ENCODE assay signal across 26 cellular contexts in genomic region chr12:41656454-41656853, GRCh38.
DNase-seq lines count a peak whose midpoint lies in the region; ATAC-seq, FAIRE-seq and TF ChIP-seq lines count a peak whose summit lies in the region.
"Had no signal": no experiment of that assay in that cellular context is flagged by ENCODE, and none has a peak within 500 bp of the region (broad histone marks: within the 10 kb centered on the region; RNA-seq: fewer than 3 reads in every experiment).

No MANE protein-coding gene starts in this region.

- CTCF ChIA-PET in HepG2 (lab: Yijun Ruan, JAX; ENCODE audit: low intra/inter-chr PET ratio, low total read pairs) = no interaction called here
- CTCF ChIA-PET in K562 (lab: Yijun Ruan, JAX; ENCODE audit: low intra/inter-chr PET ratio) = no interaction called here

- no peak for TF ChIP-seq RAD21 in HepG2 (CRISPR knock-in tag; IDR thresholded peaks at IDR 0.05)
- TF ChIP-seq RAD21 in K562 (CRISPR knock-in tag; conservative IDR thresholded peaks at IDR 0.05 in 1 of 2, IDR thresholded peaks at IDR 0.05 in 1 of 2) = no peak

- FAIRE-seq in HepG2 (lab: Jason Lieb, UNC) (no peak), K562 (lab: Jason Lieb, UNC) (no peak), kidney (lab: Jason Lieb, UNC) (peak; percentile 15)
- FAIRE-seq: GM12878, GM12892, GM18507, GM19239 had no signal

- H3K9ac ChIP-seq in HepG2 (ENCODE audit: insufficient read depth, low read depth, low read length) = no peak overlapping the region
- no peak overlapping the region for H3K9ac ChIP-seq in K562 (ENCODE audit: insufficient read depth in 1 of 2, low read depth in 2 of 2, low read length in 2 of 2)
- no peak overlapping the region for H3K9ac ChIP-seq in kidney (ENCODE audit: low read length in 2 of 2)
- H3K9ac ChIP-seq: BLaER1 had no signal

- in situ Hi-C loops in HepG2 (cut with HindIII; ENCODE audit: extremely low pct_ligation_motif_present, low pct_unique_long_range_greater_than_20kb) = no loop called here
- in situ Hi-C loops in K562 (cut with MboI) = no loop called here

- H3K79me2 ChIP-seq in HepG2 (ENCODE audit: insufficient read depth, low read length) (no peaks in the 10 kb centered on the region), K562 (ENCODE audit: control insufficient read depth, insufficient read depth, low read length) (no peaks in the 10 kb centered on the region)

- H4K20me1 ChIP-seq in HepG2 (ENCODE audit: insufficient read depth, low read length) (no peaks in the 10 kb centered on the region), K562 (replicated peaks; ENCODE audit: control insufficient read depth, insufficient read depth, low read length) (no peaks in the 10 kb centered on the region)
- H4K20me1 ChIP-seq: BLaER1 had no signal

- no peak for TF ChIP-seq POLR2A in HepG2 (IDR thresholded peaks at IDR 0.05; ENCODE audit: insufficient read depth in 1 of 2, low read depth in 2 of 2, low read length in 2 of 2)
- no peak for TF ChIP-seq POLR2A in right lobe of liver (IDR thresholded peaks at IDR 0.05)
- TF ChIP-seq POLR2A in K562 (conservative IDR thresholded peaks at IDR 0.05) = no peak

- H3K9me3 ChIP-seq in HepG2 (ENCODE audit: low read length) = no peaks in the 10 kb centered on the region
- H3K9me3 ChIP-seq in right lobe of liver = no peaks in the 10 kb centered on the region
- H3K9me3 ChIP-seq in K562 (replicated peaks; ENCODE audit: control insufficient read depth, insufficient read depth, low read depth, low read length) = no peaks in the 10 kb centered on the region
- no peaks in the 10 kb centered on the region for H3K9me3 ChIP-seq in kidney (ENCODE audit: control insufficient read depth in 1 of 2, low read length in 2 of 2)
- H3K9me3 ChIP-seq: BE2C, BLaER1 had no signal

- H3K4me2 ChIP-seq in HepG2 (ENCODE audit: low read depth, low read length) (no peak overlapping the region), K562 (ENCODE audit: insufficient read depth, low read length) (no peak overlapping the region)
- H3K4me2 ChIP-seq: BLaER1 had no signal

- DNase-seq in HepG2 (ENCODE audit: low spot score) = no peak
- no peak for DNase-seq in right lobe of liver
- DNase-seq in K562 (ENCODE audit: extremely low read depth in 1 of 4, low spot score in 3 of 4) = no peak
- DNase-seq in kidney = no peak
- no peak for DNase-seq in T-helper 9 cell
- no peak for DNase-seq in H7
- DNase-seq: ACHN; BE2C; C1 segment of cervical spinal cord; CD4-positive, alpha-beta memory T cell; CD4-positive, CD25-positive, alpha-beta regulatory T cell; CD8-positive, alpha-beta memory T cell; COR-L47; DMS 273 treated with DMSO at 0.1 percent for 48 hours; DMS153; DMS53; DMS79; DND-41; EL; GDM1 had no signal

- POLR2A ChIA-PET in HepG2 (lab: Yijun Ruan, JAX) (no interaction called here), K562 (lab: Yijun Ruan, JAX) (no interaction called here)

- no peak overlapping the region for H2AFZ ChIP-seq in HepG2 (ENCODE audit: low read length)
- no peak overlapping the region for H2AFZ ChIP-seq in K562 (ENCODE audit: low read depth, low read length)

- BruUV-seq in HepG2 (replicated peaks; lab: Mats Ljungman, UMichigan) = no TSS peak
- no TSS peak for BruUV-seq in K562 (replicated peaks; lab: Mats Ljungman, UMichigan)

- H3K36me3 ChIP-seq in HepG2 (replicated peaks in 1 of 2; ENCODE audit: control insufficient read depth in 1 of 2, insufficient read depth in 2 of 2, low read length in 2 of 2) (no peaks in the 10 kb centered on the region), right lobe of liver (no peaks in the 10 kb centered on the region), K562 (ENCODE audit: control insufficient read depth, insufficient read depth, low read length) (no peaks in the 10 kb centered on the region), kidney (ENCODE audit: control insufficient read depth in 1 of 2, insufficient read depth in 2 of 2, low read length in 2 of 2) (no peaks in the 10 kb centered on the region), H7 (replicated peaks; ENCODE audit: control insufficient read depth, insufficient read depth, low read length) (no peaks in the 10 kb centered on the region)
- H3K36me3 ChIP-seq: BE2C, BLaER1 had no signal

- no peak for TF ChIP-seq EP300 in HepG2 (IDR thresholded peaks at IDR 0.05; ENCODE audit: low read depth in 2 of 2, low read length in 2 of 2)
- no peak for TF ChIP-seq EP300 in HepG2 (CRISPR knock-in tag; IDR thresholded peaks at IDR 0.05; ENCODE audit: borderline replicate concordance)
- no peak for TF ChIP-seq EP300 in K562 (IDR thresholded peaks at IDR 0.05; ENCODE audit: low read length)

- 0% methylated on average over 1 of the region's 1 CpG for WGBS in HepG2 (ENCODE audit: low lambda C conversion rate)
- 50% methylated on average over 1 of the region's 1 CpG for WGBS in right lobe of liver (ENCODE audit: insufficient coverage, low coverage, low lambda C conversion rate, missing lambda C conversion rate)
- WGBS in K562 (ENCODE audit: insufficient coverage, low coverage, missing lambda C conversion rate) = 0% methylated on average over 1 of the region's 1 CpG

- H3K4me3 ChIP-seq in HepG2 (replicated peaks in 1 of 3; ENCODE audit: insufficient read depth in 1 of 3, low read depth in 2 of 3, low read length in 3 of 3) (no peak overlapping the region), right lobe of liver (no peak overlapping the region), K562 (no peak overlapping the region), kidney (ENCODE audit: low read length in 2 of 2) (no peak overlapping the region), H7 (ENCODE audit: insufficient read depth, low read depth, low read length) (no peak overlapping the region)
- H3K4me3 ChIP-seq: BLaER1, GM12878 had no signal

- intact Hi-C loops in HepG2 (cut with micrococcal nuclease; ENCODE audit: unreplicated experiment) = no loop called here
- intact Hi-C loops in right lobe of liver (cut with DNase I) = no loop called here
- intact Hi-C loops in K562 (cut with micrococcal nuclease) = no loop called here
- intact Hi-C loops in kidney (cut with DNase I) = no loop called here

- TF ChIP-seq CTCF in HepG2 (CRISPR knock-in tag; IDR thresholded peaks at IDR 0.05) (no peak), right lobe of liver (IDR thresholded peaks at IDR 0.05) (no peak), K562 (IDR thresholded peaks at IDR 0.05 in 2 of 3, conservative IDR thresholded peaks at IDR 0.05 in 1 of 3; ENCODE audit: insufficient read depth in 2 of 3, low read depth in 1 of 3, low read length in 3 of 3) (no peak), kidney (IDR thresholded peaks at IDR 0.05; ENCODE audit: borderline replicate concordance, extremely low read depth, insufficient read depth) (no peak)

- ATAC-seq in HepG2 (no peak), right lobe of liver (no peak), K562 (no peak)
- ATAC-seq: GM12878 had no signal

- H3K27me3 ChIP-seq in HepG2 (ENCODE audit: control insufficient read depth in 1 of 2, insufficient read depth in 2 of 2, low read length in 2 of 2) (no peaks in the 10 kb centered on the region; a peak in 1 of 5 replicates), right lobe of liver (no peaks in the 10 kb centered on the region), K562 (ENCODE audit: control insufficient read depth in 2 of 2, insufficient read depth in 2 of 2, low read length in 2 of 2) (no peaks in the 10 kb centered on the region), H7 (ENCODE audit: control insufficient read depth, insufficient read depth, low read length) (no peaks in the 10 kb centered on the region)
- H3K27me3 ChIP-seq: BE2C, BLaER1 had no signal

- no peaks in the 10 kb centered on the region for H3K4me1 ChIP-seq in HepG2 (ENCODE audit: insufficient read depth, low read length)
- H3K4me1 ChIP-seq in right lobe of liver = no peaks in the 10 kb centered on the region
- no peaks in the 10 kb centered on the region for H3K4me1 ChIP-seq in K562 (replicated peaks in 1 of 2; ENCODE audit: control insufficient read depth in 2 of 2, insufficient read depth in 2 of 2, low read length in 2 of 2)
- no peaks in the 10 kb centered on the region for H3K4me1 ChIP-seq in kidney (ENCODE audit: control insufficient read depth in 1 of 2, insufficient read depth in 1 of 2, low read depth in 1 of 2, low read length in 2 of 2)
- H3K4me1 ChIP-seq: BE2C, BLaER1 had no signal

- H3K9me1 ChIP-seq in K562 (ENCODE audit: control insufficient read depth, insufficient read depth, low read length) = no peaks in the 10 kb centered on the region

- H3K27ac ChIP-seq in HepG2 (ENCODE audit: extremely low read length, insufficient read depth, low read length) = no peak overlapping the region
- H3K27ac ChIP-seq in right lobe of liver = no peak overlapping the region
- no peak overlapping the region for H3K27ac ChIP-seq in K562 (ENCODE audit: extremely low read depth, low read depth, low read length)
- no peak overlapping the region for H3K27ac ChIP-seq in kidney (ENCODE audit: low read depth in 2 of 2, low read length in 2 of 2)
- H3K27ac ChIP-seq: 22Rv1, BLaER1 had no signal

TF ChIP-seq in HepG2, 621 proteins besides CTCF, POLR2A, EP300 and RAD21 (continues in another document):
- peak; percentile 24; the same call in 1 of the 2 replicates for TF ChIP-seq MAFF (IDR thresholded peaks at IDR 0.05; ENCODE audit: low read depth, low read length)
- TF ChIP-seq MAFK (conservative IDR thresholded peaks at IDR 0.05 in 1 of 2, IDR thresholded peaks at IDR 0.05 in 1 of 2; ENCODE audit: low read length in 2 of 2) = peak; percentile 35 to 58; a peak in 3 of 4 replicates

TF ChIP-seq in K562, 482 proteins besides CTCF, POLR2A, EP300 and RAD21:
- TF ChIP-seq USF1 (CRISPR knock-in tag; IDR thresholded peaks at IDR 0.05) (no peak), C11orf30 (IDR thresholded peaks at IDR 0.05; ENCODE audit: low read depth) (peak; percentile 10; the same call in 1 of the 2 replicates), TAF9B (IDR thresholded peaks at IDR 0.05; ENCODE audit: partially characterized antibody) (no peak), ZNF316 (IDR thresholded peaks at IDR 0.05) (peak; percentile 53), SIRT6 (IDR thresholded peaks at IDR 0.05; ENCODE audit: low read depth, low read length) (no peak), NRF1 (conservative IDR thresholded peaks at IDR 0.05 in 1 of 2, IDR thresholded peaks at IDR 0.05 in 1 of 2) (no peak)

Comparison
In these comparisons a context has a peak if more than half of its experiments do, and no peak if none do; other contexts are left out.
1. Of the 241 proteins assayed by ChIP-seq in both HepG2 and K562: peak only in HepG2: MAFF and MAFK; only in K562: none; in both: none; in neither: 239.